In genomic region chr15:79130535-79131130, GRCh38 we compare ENCODE assay signal across 14 cellular contexts. TPM values are rescaled to one million over a fixed set of nuclear protein-coding genes. Genes with fewer than 3 reads are reported as not detected.
A peak's percentile ranks its signal among the peaks of the same experiment; 100 is the strongest.
DNase-seq lines count a peak whose midpoint lies in the region; ATAC-seq and TF ChIP-seq lines count a peak whose summit lies in the region.
"Had no signal": no experiment of that assay in that cellular context is flagged by ENCODE, and none has a peak within 500 bp of the region (broad histone marks: within the 10 kb centered on the region; RNA-seq: fewer than 3 reads in every experiment).

No MANE protein-coding gene starts in this region.

- no peak overlapping the region for H3K18ac ChIP-seq in H9 (ENCODE audit: insufficient read length, low read depth, low read length)

- peaks cover 7 to 12% of the 10 kb centered on the region in 2 experiments for H3K4me1 Mint-ChIP-seq in H9
- H3K4me1 Mint-ChIP-seq: activated CD4-positive, alpha-beta T cell treated with anti-CD3 and anti-CD28 coated beads for 36 hours had no signal

- H3K79me1 ChIP-seq in H9 (ENCODE audit: insufficient read depth, low read depth, low read length, poor library complexity, severe bottlenecking), result no peaks in the 10 kb centered on the region

- H3K9me3 Mint-ChIP-seq in H9, result peaks cover 0 to 8% of the 10 kb centered on the region in 2 experiments; a peak in 3 of 5 replicates

- H4K91ac ChIP-seq in H9 (ENCODE audit: insufficient read length, low read depth, low read length), result no peak overlapping the region

- H3K4me1 ChIP-seq in H9 (ENCODE audit: insufficient read depth, low read length), result no peaks in the 10 kb centered on the region
- no peaks in the 10 kb centered on the region for H3K4me1 ChIP-seq in Panc1 (ENCODE audit: control insufficient read depth, insufficient read depth, low read length)

- intact Hi-C loops in Panc1 (cut with micrococcal nuclease; ENCODE audit: unreplicated experiment), result no loop called here

- no peak overlapping the region for H3K9ac ChIP-seq in H9 (ENCODE audit: extremely low read depth, insufficient read length, low read length)

- H3K56ac ChIP-seq in H9 (ENCODE audit: insufficient read length, low read depth, low read length), result no peak overlapping the region

- H3K9me3 ChIP-seq in H9 (ENCODE audit: control insufficient read depth, low read depth, low read length) (no peaks in the 10 kb centered on the region), Panc1 (ENCODE audit: control insufficient read depth, insufficient read depth, low read depth, low read length) (no peaks in the 10 kb centered on the region)

- H2BK20ac ChIP-seq in H9 (ENCODE audit: low read depth, low read length, poor library complexity, severe bottlenecking), result no peak overlapping the region

- H3K4me2 ChIP-seq in H9 (ENCODE audit: insufficient read depth, insufficient read length, low read length), result no peak overlapping the region

- peaks cover 14% of the 10 kb centered on the region for H3K27me3 Mint-ChIP-seq in H9 (ENCODE audit: low read depth)

- no TSS peak for BruUV-seq in Panc1 (replicated peaks; lab: Mats Ljungman, UMichigan)

- no peak overlapping the region for H3K27ac Mint-ChIP-seq in H9
- H3K27ac Mint-ChIP-seq: activated CD4-positive, alpha-beta T cell treated with anti-CD3 and anti-CD28 coated beads for 36 hours; dendritic cell treated with granulocyte-macrophage colony-stimulating factor and Interleukin-4, amounts not matched to agents 40 ng/mL and 50 ng/mL, for 4 days had no signal

- POLR2A ChIA-PET in BJ (lab: Charles Lee), result no interaction called here
- POLR2A ChIA-PET in Panc1 (lab: Charles Lee), result no interaction called here

- H3T11ph ChIP-seq in H9 (ENCODE audit: low read length), result no peak overlapping the region

- H3K4me3 ChIP-seq in BJ (ENCODE audit: low read depth, low read length) (no peak overlapping the region), Panc1 (ENCODE audit: low read depth in 2 of 2, low read length in 2 of 2) (no peak overlapping the region), fibroblast of villous mesenchyme (ENCODE audit: low read depth, low read length) (no peak overlapping the region)

- H3K79me2 ChIP-seq in H9 (ENCODE audit: insufficient read depth, low read length), result no peaks in the 10 kb centered on the region

- no peak overlapping the region for H3K14ac ChIP-seq in H9 (ENCODE audit: insufficient read depth, low read length)

- H4K20me1 ChIP-seq in H9 (ENCODE audit: control insufficient read depth, insufficient read depth, insufficient read length), result no peaks in the 10 kb centered on the region

- no peak overlapping the region for H4K5ac ChIP-seq in H9 (ENCODE audit: insufficient read length, low read depth, low read length)

- in situ Hi-C loops in Panc1 (cut with HindIII; ENCODE audit: low pct_unique_long_range_greater_than_20kb, low sequenced_read_pairs), result no loop called here

- no peak overlapping the region for H2BK5ac ChIP-seq in H9 (ENCODE audit: insufficient read length, low read length)

- H3K27ac ChIP-seq in H9 (ENCODE audit: insufficient read length, low read depth, low read length) (no peak overlapping the region), Panc1 (ENCODE audit: low read length) (no peak overlapping the region)

- H3K4me3 Mint-ChIP-seq in H9, result no peak overlapping the region
- H3K4me3 Mint-ChIP-seq: activated CD4-positive, alpha-beta T cell treated with anti-CD3 and anti-CD28 coated beads for 36 hours; dendritic cell treated with granulocyte-macrophage colony-stimulating factor and Interleukin-4, amounts not matched to agents 40 ng/mL and 50 ng/mL, for 4 days had no signal

- TF ChIP-seq CTCF in BJ (IDR thresholded peaks at IDR 0.05; ENCODE audit: insufficient read depth, low read depth, low read length) (0 out of 2 replicates have a peak, but pooled peaks have one; percentile 9), H9 (conservative IDR thresholded peaks at IDR 0.05) (peak; percentile 62), Panc1 (IDR thresholded peaks at IDR 0.05) (peak; percentile 16; the same call in 1 of the 2 replicates), fibroblast of villous mesenchyme (IDR thresholded peaks at IDR 0.05; ENCODE audit: insufficient read depth, low read depth, low read length) (peak; percentile 30)

- no peak overlapping the region for H2BK120ac ChIP-seq in H9 (ENCODE audit: low read depth, low read length, poor library complexity, severe bottlenecking)

- no peaks in the 10 kb centered on the region for H3K27me3 ChIP-seq in BJ (ENCODE audit: control insufficient read depth, insufficient read depth, low read length)
- peaks cover 2% of the 10 kb centered on the region; the same call in 1 of the 2 replicates for H3K27me3 ChIP-seq in H9 (ENCODE audit: insufficient read depth, low read length)
- H3K27me3 ChIP-seq in Panc1 (ENCODE audit: control insufficient read depth, insufficient read depth, low read length), result peaks cover 10% of the 10 kb centered on the region; the same call in 1 of the 2 replicates

- H3K36me3 Mint-ChIP-seq in H9 (ENCODE audit: insufficient read depth in 1 of 3, low read depth in 3 of 3), result no peaks in the 10 kb centered on the region; a peak in 1 of 7 replicates

- DNase-seq in BJ (ENCODE audit: low read depth) (no peak), H9 (no peak), Panc1 (ENCODE audit: low read depth, low spot score) (no peak), fibroblast of villous mesenchyme (ENCODE audit: low read depth) (no peak), NCI-H1694 (lab: John Stamatoyannopoulos, UW) (no peak)
- no peak for DNase-seq in stimulated activated CD4-positive, alpha-beta T cell treated with anti-CD3 and anti-CD28 coated beads, Interleukin-2, amount 100 ng/mL, for 48 hours
- no peak for DNase-seq in stimulated activated CD4-positive, alpha-beta T cell treated with anti-CD3 and anti-CD28 coated beads, Interleukin-12 subunit alpha, Interleukin-12 subunit beta, amount 100 ng/mL, for 4 hours
- DNase-seq: activated CD4-positive, alpha-beta T cell treated with anti-CD3 and anti-CD28 coated beads for 36 hours; amniotic stem cell; DMS153; NCI-H2171; stimulated activated CD4-positive, alpha-beta T cell treated with anti-CD3 and anti-CD28 coated beads, Interleukin-2, amount 100 ng/mL, for 24 hours had no signal

- no peak overlapping the region for H2AFZ ChIP-seq in H9 (ENCODE audit: low read length)

- no peak overlapping the region for H2BK12ac ChIP-seq in H9 (ENCODE audit: insufficient read length, low read depth, low read length)

- CTCF ChIA-PET in BJ (lab: Yijun Ruan, JAX), result interaction anchor here (0.6 kb wide), 1 partner anchor 34 kb away, joined by 3 read pairs; no protein-coding TSS in a partner anchor
- CTCF ChIA-PET in Panc1 (lab: Charles Lee), result interaction anchor here (0.6 to 1.1 kb wide), 2 partner anchors 15 to 54 kb away, joined by 3 to 5 read pairs; no protein-coding TSS in a partner anchor

- no CpG with 5 or more reads among the region's 4 CpGs for WGBS in H9 (ENCODE audit: extremely low coverage, insufficient read length, low lambda C conversion rate)

- no peak overlapping the region for H2AK5ac ChIP-seq in H9 (ENCODE audit: insufficient read length, low read length)

- H2BK15ac ChIP-seq in H9 (ENCODE audit: low read depth, low read length), result no peak overlapping the region

- no peaks in the 10 kb centered on the region for H3K23me2 ChIP-seq in H9 (ENCODE audit: insufficient read length, low read depth, low read length, poor library complexity, severe bottlenecking)

- H3K4ac ChIP-seq in H9 (ENCODE audit: low read depth, low read length), result no peak overlapping the region

- no peak overlapping the region for H3K23ac ChIP-seq in H9 (ENCODE audit: insufficient read length, low read depth, low read length)

- H4K8ac ChIP-seq in H9 (replicated peaks; ENCODE audit: insufficient read length, low read depth, low read length), result no peak overlapping the region

- ATAC-seq in Panc1, result no peak
- no peak for ATAC-seq in HG03108 (IDR thresholded peaks at IDR 0.05; ENCODE audit: unreplicated experiment)
- ATAC-seq: activated CD4-positive, alpha-beta T cell treated with anti-CD3 and anti-CD28 coated beads for 36 hours had no signal

- no peaks in the 10 kb centered on the region for H3K36me3 ChIP-seq in BJ (ENCODE audit: control insufficient read depth, insufficient read depth, low read length)
- H3K36me3 ChIP-seq in Panc1 (ENCODE audit: control insufficient read depth, insufficient read depth, low read length), result no peaks in the 10 kb centered on the region

RNA-seq across cellular contexts. Expression of gene RASGRF1, which starts 40.1 kb away (rescaled TPM):
- polyA plus RNA-seq in BJ (2011; rRNA removed), result 0.07 and 0.31 TPM in 2 replicates
- not detected in 2 replicates for polyA minus RNA-seq in BJ (2011; rRNA and poly(A)+ RNA removed)
- 0.33 and 0.48 TPM in 2 replicates for total RNA-seq in H9 (2021)
- 0.59 TPM for total RNA-seq in Panc1 (2021; ENCODE audit: unreplicated experiment)
- 1.2 TPM for polyA plus RNA-seq in Panc1 (2012; ENCODE audit: insufficient read length)
- total RNA-seq in fibroblast of villous mesenchyme, result 0.43 and 0.64 TPM in 2 replicates
- total RNA-seq: activated CD4-positive, alpha-beta T cell treated with anti-CD3 and anti-CD28 coated beads for 36 hours had no signal

Comparison
In these comparisons a context has a peak if more than half of its experiments do, and no peak if none do; other contexts are left out.
1. CTCF ChIP-seq: peak in every context shown above with its lines; median percentile 62 in H9; 30 in fibroblast of villous mesenchyme; 16 in Panc1; 9 in BJ.